ENCODE assay signal across 1 cellular context in the genomic region with DNA sequence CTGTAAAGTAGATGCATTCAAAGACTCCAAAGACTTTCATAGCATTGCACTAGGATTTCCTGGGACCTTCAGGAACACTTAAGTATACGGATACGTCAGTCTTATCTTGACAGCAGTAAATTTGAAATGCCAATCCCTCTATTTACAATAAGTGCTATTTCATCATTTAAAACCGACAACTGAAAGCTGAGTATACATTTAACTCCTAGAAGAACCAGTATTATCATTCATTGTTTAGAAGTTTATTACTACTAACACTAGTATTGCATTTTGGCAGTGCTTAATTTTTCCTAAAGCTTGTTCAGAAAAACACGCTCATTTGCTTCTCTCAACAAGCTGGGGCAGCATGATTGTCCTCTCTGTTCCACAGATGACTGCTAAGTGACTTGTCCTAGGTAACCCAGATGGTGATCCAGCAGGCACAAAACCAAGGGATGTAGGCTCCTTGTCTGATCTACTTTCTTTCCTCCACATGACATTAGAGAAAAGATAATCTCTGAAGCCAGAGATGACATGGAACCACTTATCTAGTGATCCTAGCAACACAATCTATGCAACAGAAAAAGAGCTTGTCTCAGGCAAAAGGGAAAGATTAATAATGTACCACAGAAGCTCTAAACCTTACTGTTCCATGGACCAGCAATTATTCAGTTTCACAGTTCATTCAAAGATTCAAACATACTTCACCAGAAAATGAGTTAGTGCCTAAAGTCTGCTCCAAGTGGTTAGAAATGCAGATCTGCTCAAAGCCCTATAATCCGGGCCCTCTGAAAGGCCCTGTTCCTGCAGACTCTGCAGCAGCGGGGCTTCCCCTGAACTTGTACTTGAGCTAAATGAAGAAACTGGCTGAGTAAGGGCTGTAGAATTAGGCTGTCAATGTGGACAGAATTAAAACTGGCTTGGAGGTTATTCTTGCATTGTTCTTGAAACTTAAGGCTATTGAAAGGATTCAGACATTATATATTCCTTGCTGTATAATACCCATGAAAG.
TF ChIP-seq lines count a peak whose summit lies in the region.

No MANE protein-coding gene starts in this region.

TF ChIP-seq in WTC11, 78 proteins besides CTCF, POLR2A, EP300 and RAD21 (continued from another document):
- TF ChIP-seq ESRRA (CRISPR knock-in tag; IDR thresholded peaks at IDR 0.05; ENCODE audit: borderline replicate concordance), result no peak
- no peak for TF ChIP-seq CREM (CRISPR knock-in tag; IDR thresholded peaks at IDR 0.05)
- TF ChIP-seq NR3C1 (CRISPR knock-in tag; conservative IDR thresholded peaks at IDR 0.05; ENCODE audit: low read depth), result no peak
- no peak for TF ChIP-seq NFE2L1 (CRISPR knock-in tag; IDR thresholded peaks at IDR 0.05)
- no peak for TF ChIP-seq IRF2 (CRISPR knock-in tag; IDR thresholded peaks at IDR 0.05; ENCODE audit: borderline replicate concordance, low read depth)
- no peak for TF ChIP-seq ZBTB21 (CRISPR knock-in tag; IDR thresholded peaks at IDR 0.05; ENCODE audit: borderline replicate concordance)
- no peak for TF ChIP-seq RORB (CRISPR knock-in tag; IDR thresholded peaks at IDR 0.05)
- TF ChIP-seq, protein P1, sequence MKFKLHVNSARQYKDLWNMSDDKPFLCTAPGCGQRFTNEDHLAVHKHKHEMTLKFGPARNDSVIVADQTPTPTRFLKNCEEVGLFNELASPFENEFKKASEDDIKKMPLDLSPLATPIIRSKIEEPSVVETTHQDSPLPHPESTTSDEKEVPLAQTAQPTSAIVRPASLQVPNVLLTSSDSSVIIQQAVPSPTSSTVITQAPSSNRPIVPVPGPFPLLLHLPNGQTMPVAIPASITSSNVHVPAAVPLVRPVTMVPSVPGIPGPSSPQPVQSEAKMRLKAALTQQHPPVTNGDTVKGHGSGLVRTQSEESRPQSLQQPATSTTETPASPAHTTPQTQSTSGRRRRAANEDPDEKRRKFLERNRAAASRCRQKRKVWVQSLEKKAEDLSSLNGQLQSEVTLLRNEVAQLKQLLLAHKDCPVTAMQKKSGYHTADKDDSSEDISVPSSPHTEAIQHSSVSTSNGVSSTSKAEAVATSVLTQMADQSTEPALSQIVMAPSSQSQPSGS (CRISPR knock-in tag; IDR thresholded peaks at IDR 0.05; ENCODE audit: borderline replicate concordance, low read depth), result no peak
- TF ChIP-seq, protein P2, sequence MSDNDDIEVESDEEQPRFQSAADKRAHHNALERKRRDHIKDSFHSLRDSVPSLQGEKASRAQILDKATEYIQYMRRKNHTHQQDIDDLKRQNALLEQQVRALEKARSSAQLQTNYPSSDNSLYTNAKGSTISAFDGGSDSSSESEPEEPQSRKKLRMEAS (CRISPR knock-in tag; IDR thresholded peaks at IDR 0.05), result no peak
- TF ChIP-seq, protein P3, sequence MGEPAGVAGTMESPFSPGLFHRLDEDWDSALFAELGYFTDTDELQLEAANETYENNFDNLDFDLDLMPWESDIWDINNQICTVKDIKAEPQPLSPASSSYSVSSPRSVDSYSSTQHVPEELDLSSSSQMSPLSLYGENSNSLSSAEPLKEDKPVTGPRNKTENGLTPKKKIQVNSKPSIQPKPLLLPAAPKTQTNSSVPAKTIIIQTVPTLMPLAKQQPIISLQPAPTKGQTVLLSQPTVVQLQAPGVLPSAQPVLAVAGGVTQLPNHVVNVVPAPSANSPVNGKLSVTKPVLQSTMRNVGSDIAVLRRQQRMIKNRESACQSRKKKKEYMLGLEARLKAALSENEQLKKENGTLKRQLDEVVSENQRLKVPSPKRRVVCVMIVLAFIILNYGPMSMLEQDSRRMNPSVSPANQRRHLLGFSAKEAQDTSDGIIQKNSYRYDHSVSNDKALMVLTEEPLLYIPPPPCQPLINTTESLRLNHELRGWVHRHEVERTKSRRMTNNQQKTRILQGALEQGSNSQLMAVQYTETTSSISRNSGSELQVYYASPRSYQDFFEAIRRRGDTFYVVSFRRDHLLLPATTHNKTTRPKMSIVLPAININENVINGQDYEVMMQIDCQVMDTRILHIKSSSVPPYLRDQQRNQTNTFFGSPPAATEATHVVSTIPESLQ (CRISPR knock-in tag; IDR thresholded peaks at IDR 0.05), result no peak
